26 cellular contexts compared by ENCODE assay signal in the genomic region with DNA sequence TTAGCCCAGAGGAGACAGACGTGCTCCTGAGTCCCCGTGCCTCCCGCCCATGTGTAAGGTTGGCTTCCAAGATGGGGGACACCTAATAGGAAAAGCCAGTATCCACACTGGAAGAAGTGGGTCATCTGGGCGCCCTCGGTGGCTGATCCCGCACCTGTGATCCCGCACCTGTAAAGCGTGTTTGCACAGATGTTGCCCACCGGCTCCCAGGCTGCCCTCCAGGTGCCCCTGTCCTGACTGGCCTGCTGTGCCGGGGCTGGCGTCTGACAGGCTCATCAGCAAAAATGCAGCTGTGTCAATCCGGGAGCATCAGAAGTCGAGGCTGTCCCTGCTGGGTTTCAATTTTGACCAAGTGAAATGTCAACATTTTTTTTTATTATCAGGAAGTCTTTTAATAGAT.
"Had no signal": no experiment of that assay in that cellular context is flagged by ENCODE, and none has a peak within 500 bp of the region (broad histone marks: within the 10 kb centered on the region; RNA-seq: fewer than 3 reads in every experiment).

No MANE protein-coding gene starts in this region.

- H3K27ac ChIP-seq: brain microvascular endothelial cell, coronary artery, dorsolateral prefrontal cortex had no signal

- H3K36me3 Mint-ChIP-seq: activated naive CD8-positive, alpha-beta T cell had no signal

- H3K27ac Mint-ChIP-seq: activated CD4-positive, alpha-beta memory T cell treated with anti-CD3 and anti-CD28 coated beads, Interleukin-2, amount 10 ng/mL, durations not matched to agents 7 days and 5 days; activated CD4-positive, alpha-beta T cell treated with anti-CD3 and anti-CD28 coated beads for 36 hours; activated CD4-positive, alpha-beta T cell treated with anti-CD3 and anti-CD28 coated beads, Interleukin-2, amount 10 ng/mL, durations not matched to agents 24 days and 14 days; activated naive CD8-positive, alpha-beta T cell; activated T-helper 17 cell treated with anti-CD3 and anti-CD28 coated beads, Interleukin-2, amount 50 U/mL, for 72 hours; dendritic cell treated with granulocyte-macrophage colony-stimulating factor and Interleukin-4, amounts not matched to agents 40 ng/mL and 50 ng/mL, for 4 days; endodermal cell had no signal

- H3K27me3 ChIP-seq: brain microvascular endothelial cell had no signal

- H3K4me3 Mint-ChIP-seq: activated CD4-positive, alpha-beta memory T cell treated with anti-CD3 and anti-CD28 coated beads, Interleukin-2, amount 10 ng/mL, durations not matched to agents 7 days and 5 days; activated CD4-positive, alpha-beta T cell treated with anti-CD3 and anti-CD28 coated beads for 36 hours; activated CD4-positive, alpha-beta T cell treated with anti-CD3 and anti-CD28 coated beads, Interleukin-2, amount 10 ng/mL, durations not matched to agents 24 days and 14 days; activated naive CD8-positive, alpha-beta T cell; activated T-cell treated with anti-CD3 and anti-CD28 coated beads, Interleukin-2, amount 50 U/mL, for 4 hours; activated T-helper 17 cell treated with anti-CD3 and anti-CD28 coated beads, Interleukin-2, amount 50 U/mL, for 72 hours; central memory CD8-positive, alpha-beta T cell; dendritic cell treated with granulocyte-macrophage colony-stimulating factor and Interleukin-4, amounts not matched to agents 40 ng/mL and 50 ng/mL, for 4 days; endodermal cell had no signal

- H3K4me3 ChIP-seq: coronary artery, dorsolateral prefrontal cortex had no signal

- H3K27me3 Mint-ChIP-seq: activated CD4-positive, alpha-beta memory T cell treated with anti-CD3 and anti-CD28 coated beads, Interleukin-2, amount 10 ng/mL, durations not matched to agents 7 days and 5 days; activated CD4-positive, alpha-beta T cell treated with anti-CD3 and anti-CD28 coated beads for 36 hours; activated CD4-positive, alpha-beta T cell treated with anti-CD3 and anti-CD28 coated beads, Interleukin-2, amount 10 ng/mL, durations not matched to agents 24 days and 14 days; activated naive CD8-positive, alpha-beta T cell; activated T-helper 17 cell treated with anti-CD3 and anti-CD28 coated beads, Interleukin-2, amount 50 U/mL, for 72 hours; central memory CD8-positive, alpha-beta T cell; dendritic cell treated with granulocyte-macrophage colony-stimulating factor and Interleukin-4, amounts not matched to agents 40 ng/mL and 50 ng/mL, for 4 days had no signal

- DNase-seq: activated CD4-positive, alpha-beta memory T cell treated with anti-CD3 and anti-CD28 coated beads, Interleukin-2, amount 10 ng/mL, durations not matched to agents 7 days and 5 days; activated CD4-positive, alpha-beta T cell treated with anti-CD3 and anti-CD28 coated beads for 36 hours; activated CD4-positive, alpha-beta T cell treated with anti-CD3 and anti-CD28 coated beads, Interleukin-2, amount 10 ng/mL, durations not matched to agents 24 days and 14 days; activated CD4-positive, alpha-beta T cell treated with anti-CD3 and anti-CD28 coated beads, Interleukin-2, amount 50 U/mL, for 4 hours; activated CD4-positive, CD25-positive, alpha-beta regulatory T cell; activated CD4-positive, CD25-positive, alpha-beta regulatory T cell treated with anti-CD3 and anti-CD28 coated beads, Interleukin-2, amount 50 U/mL, for 72 hours; activated CD8-positive, alpha-beta memory T cell treated with anti-CD3 and anti-CD28 coated beads for 24 hours; activated effector memory CD4-positive, alpha-beta T cell treated with Interleukin-2 at 50 U/mL for 16 hours; activated gamma-delta T cell treated with Interleukin-2 at 50 U/mL for 16 hours; activated naive CD4-positive, alpha-beta T cell treated with anti-CD3 and anti-CD28 coated beads, Interleukin-2, amount 50 U/mL, for 16 hours; activated naive CD4-positive, alpha-beta T cell treated with Interleukin-2 at 50 U/mL for 16 hours; activated T-cell treated with anti-CD3 and anti-CD28 coated beads, Interleukin-2, amount 50 U/mL, for 4 hours; amniotic stem cell; anterior cingulate cortex; brain microvascular endothelial cell; dorsolateral prefrontal cortex; effector memory CD4-positive, alpha-beta T cell; endodermal cell; foreskin fibroblast; head of caudate nucleus; T-helper 2 cell had no signal

- H3K36me3 ChIP-seq: brain microvascular endothelial cell had no signal

- H3K9me3 Mint-ChIP-seq: activated CD4-positive, alpha-beta T cell treated with anti-CD3 and anti-CD28 coated beads, Interleukin-2, amount 10 ng/mL, durations not matched to agents 24 days and 14 days; dendritic cell treated with granulocyte-macrophage colony-stimulating factor and Interleukin-4, amounts not matched to agents 40 ng/mL and 50 ng/mL, for 4 days had no signal

- H3K4me1 Mint-ChIP-seq: activated CD4-positive, alpha-beta memory T cell treated with anti-CD3 and anti-CD28 coated beads, Interleukin-2, amount 10 ng/mL, durations not matched to agents 7 days and 5 days; activated CD4-positive, alpha-beta T cell treated with anti-CD3 and anti-CD28 coated beads for 36 hours; activated CD4-positive, alpha-beta T cell treated with anti-CD3 and anti-CD28 coated beads, Interleukin-2, amount 10 ng/mL, durations not matched to agents 24 days and 14 days; activated T-helper 17 cell treated with anti-CD3 and anti-CD28 coated beads, Interleukin-2, amount 50 U/mL, for 72 hours; central memory CD8-positive, alpha-beta T cell; endodermal cell had no signal

- ATAC-seq: activated CD4-positive, alpha-beta T cell treated with anti-CD3 and anti-CD28 coated beads for 36 hours; activated T-cell treated with anti-CD3 and anti-CD28 coated beads, Interleukin-2, amount 50 U/mL, for 4 hours; activated T-helper 17 cell treated with anti-CD3 and anti-CD28 coated beads, Interleukin-2, amount 50 U/mL, for 72 hours had no signal
